In the genomic region with DNA sequence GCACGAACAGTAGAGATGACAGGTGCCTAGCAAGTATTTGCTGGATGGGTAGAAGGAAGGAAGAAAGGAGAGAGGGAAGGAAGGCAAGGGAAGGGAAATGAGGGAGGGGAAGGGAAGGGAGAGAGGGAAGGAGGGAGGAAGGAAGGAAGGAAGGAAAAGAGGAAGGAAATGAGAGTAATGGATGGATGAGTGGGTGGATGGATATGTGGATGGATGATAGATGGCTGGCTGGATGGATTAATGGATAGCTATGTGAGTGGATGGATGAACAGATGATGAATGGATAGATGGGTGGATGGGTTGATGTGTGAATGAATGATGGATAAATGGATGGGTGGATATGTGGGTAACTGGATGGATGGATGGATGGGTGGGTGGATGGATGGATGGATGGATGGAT, we compare ENCODE assay signal across 26 cellular contexts.
"Had no signal": no experiment of that assay in that cellular context is flagged by ENCODE, and none has a peak within 500 bp of the region (broad histone marks: within the 10 kb centered on the region; RNA-seq: fewer than 3 reads in every experiment).

No MANE protein-coding gene starts in this region.

- DNase-seq: naive B cell; nephron progenitor cell; nucleus accumbens; right cardiac atrium; stimulated activated CD4-positive, alpha-beta T cell treated with anti-CD3 and anti-CD28 coated beads, Interleukin-12 subunit alpha, Interleukin-12 subunit beta, amount 100 ng/mL, for 4 hours; stimulated activated CD4-positive, alpha-beta T cell treated with anti-CD3 and anti-CD28 coated beads, Interleukin-2, amount 100 ng/mL, for 24 hours; stimulated activated CD4-positive, alpha-beta T cell treated with anti-CD3 and anti-CD28 coated beads, Interleukin-2, amount 100 ng/mL, for 48 hours; stimulated activated CD4-positive, alpha-beta T cell treated with anti-CD3 and anti-CD28 coated beads, Interleukin-4, amount 100 ng/mL, for 24 hours; stimulated activated naive B cell treated with anti-CD40 and anti-IgM and Interleukin-4, amounts not matched to agents 10 μg/mL and 1 μg/mL and 100 μg/mL, for 72 hours; stimulated activated naive CD4-positive, alpha-beta T cell treated with Interleukin-2 at 50 U/mL for 16 hours; stomach; thyroid gland; upper lobe of left lung; uterus had no signal

- FAIRE-seq: pancreas had no signal

- H3K27ac ChIP-seq: neutrophil, pancreas, psoas muscle, skin epidermis, spleen, stomach, thoracic aorta, thyroid gland, tibial nerve, upper lobe of left lung, uterus had no signal

- H3K4me2 ChIP-seq: smooth muscle cell had no signal

- H3K36me3 ChIP-seq: neutrophil, pancreas, spleen, stomach, thoracic aorta, thyroid gland, tibial nerve, upper lobe of left lung, uterus had no signal

- H3K27me3 ChIP-seq: pancreas, thyroid gland, tibial nerve, upper lobe of left lung, uterus had no signal

- H3K4me3 ChIP-seq: pancreas, psoas muscle, skin epidermis, smooth muscle cell, spleen, stomach, thoracic aorta, thyroid gland, tibial nerve, upper lobe of left lung, uterus had no signal

- H3K9me3 ChIP-seq: neutrophil, pancreas, thoracic aorta, thyroid gland, tibial nerve, uterus had no signal

- ATAC-seq: naive thymus-derived CD8-positive, alpha-beta T cell; natural killer cell treated with Interleukin-12 subunit alpha and Interleukin-12 subunit beta and Interleukin-15 and Interleukin-18, amount 100 ng/mL, for 72 hours; pancreas; psoas muscle; right cardiac atrium; sciatic nerve; stimulated activated effector memory CD8-positive, alpha-beta T cell treated with anti-CD3 and anti-CD28 coated beads, Interleukin-12 subunit alpha, Interleukin-12 subunit beta, amount 100 ng/mL, for 72 hours; stimulated activated naive B cell treated with anti-CD40 and anti-IgM and Interleukin-4, amounts not matched to agents 10 μg/mL and 1 μg/mL and 100 μg/mL, for 72 hours had no signal

- H3K4me1 ChIP-seq: pancreas, psoas muscle, spleen had no signal
